In genomic region chr3:189493271-189493670, GRCh38 we compare ENCODE assay signal across 25 cellular contexts.
"Had no signal": no experiment of that assay in that cellular context is flagged by ENCODE, and none has a peak within 500 bp of the region (broad histone marks: within the 10 kb centered on the region; RNA-seq: fewer than 3 reads in every experiment).

No MANE protein-coding gene starts in this region.

- H3K9me3 ChIP-seq: colonic mucosa, esophagus muscularis mucosa, gastroesophageal sphincter, heart left ventricle, left lung, lower lobe of right lung had no signal

- H3K36me3 Mint-ChIP-seq: immature natural killer cell; mesothelial cell of epicardium; naive thymus-derived CD4-positive, alpha-beta T cell had no signal

- H3K36me3 ChIP-seq: colonic mucosa, esophagus muscularis mucosa, gastroesophageal sphincter, heart left ventricle, left lung, lower lobe of right lung had no signal

- H3K27ac Mint-ChIP-seq: dendritic cell treated with granulocyte-macrophage colony-stimulating factor and Interleukin-4, amounts not matched to agents 40 ng/mL and 50 ng/mL, for 4 days; effector memory CD8-positive, alpha-beta T cell; endodermal cell; immature natural killer cell; mesothelial cell of epicardium; naive thymus-derived CD4-positive, alpha-beta T cell had no signal

- H3K27ac ChIP-seq: colonic mucosa, esophagus muscularis mucosa, foreskin keratinocyte, gastroesophageal sphincter, heart left ventricle, hepatocyte, left lung, lower lobe of right lung had no signal

- H3K4me3 Mint-ChIP-seq: dendritic cell treated with granulocyte-macrophage colony-stimulating factor and Interleukin-4, amounts not matched to agents 40 ng/mL and 50 ng/mL, for 4 days; effector memory CD8-positive, alpha-beta T cell; endodermal cell; immature natural killer cell; mesothelial cell of epicardium; naive thymus-derived CD4-positive, alpha-beta T cell had no signal

- DNase-seq: colonic mucosa; cortex of kidney; effector CD8-positive, alpha-beta T cell; effector memory CD8-positive, alpha-beta T cell; endodermal cell; foreskin keratinocyte; heart left ventricle; hypothalamus; immature natural killer cell; islet precursor cell; kidney; kidney glomerular epithelial cell; left lung; left ventricle myocardium superior; lower lobe of right lung; mesenchymal stem cell; naive thymus-derived CD4-positive, alpha-beta T cell had no signal

- ATAC-seq: effector memory CD8-positive, alpha-beta T cell; foreskin keratinocyte; gastroesophageal sphincter; heart left ventricle; left lung; left ventricle myocardium superior; lower lobe of right lung; naive thymus-derived CD4-positive, alpha-beta T cell had no signal

- FAIRE-seq: endometrium, endothelial cell of umbilical vein, frontal cortex, kidney had no signal

- H3K4me1 ChIP-seq: colonic mucosa, esophagus muscularis mucosa, gastroesophageal sphincter, heart left ventricle, left lung, lower lobe of right lung had no signal

- H3K4me1 Mint-ChIP-seq: immature natural killer cell, mesothelial cell of epicardium had no signal

- H3K9me3 Mint-ChIP-seq: dendritic cell treated with granulocyte-macrophage colony-stimulating factor and Interleukin-4, amounts not matched to agents 40 ng/mL and 50 ng/mL, for 4 days; effector memory CD8-positive, alpha-beta T cell; endodermal cell; mesothelial cell of epicardium had no signal

- H3K4me3 ChIP-seq: colonic mucosa, esophagus muscularis mucosa, gastroesophageal sphincter, heart left ventricle, hepatocyte, left lung, lower lobe of right lung had no signal

- H3K27me3 ChIP-seq: colonic mucosa, esophagus muscularis mucosa, foreskin keratinocyte, gastroesophageal sphincter, heart left ventricle, hepatocyte, left lung had no signal

- H3K27me3 Mint-ChIP-seq: dendritic cell treated with granulocyte-macrophage colony-stimulating factor and Interleukin-4, amounts not matched to agents 40 ng/mL and 50 ng/mL, for 4 days; naive thymus-derived CD4-positive, alpha-beta T cell had no signal
